ENCODE assay signal across 17 cellular contexts in genomic region chrX:154354516-154354915, GRCh38.
"Had no signal": no experiment of that assay in that cellular context is flagged by ENCODE, and none has a peak within 500 bp of the region (broad histone marks: within the 10 kb centered on the region; RNA-seq: fewer than 3 reads in every experiment).

No MANE protein-coding gene starts in this region.

- H3K27me3 ChIP-seq: right atrium auricular region, spleen had no signal

- H3K27ac Mint-ChIP-seq: activated naive CD8-positive, alpha-beta T cell treated with anti-CD3 and anti-CD28 coated beads for 36 hours; activated T-cell treated with anti-CD3 and anti-CD28 coated beads, Interleukin-2, amount 50 U/mL, for 72 hours; stimulated activated naive B cell treated with anti-CD40 and anti-IgM and Interleukin-4, amounts not matched to agents 10 μg/mL and 1 μg/mL and 100 μg/mL, for 72 hours; T-helper 2 cell treated with Interferon-gamma antibody and Interleukin-4, amounts not matched to agents 5 μg/mL and 100 μg/mL, for 36 hours; type B pancreatic cell had no signal

- H3K9me3 Mint-ChIP-seq: activated naive CD8-positive, alpha-beta T cell treated with anti-CD3 and anti-CD28 coated beads for 36 hours; activated T-cell treated with anti-CD3 and anti-CD28 coated beads, Interleukin-2, amount 50 U/mL, for 72 hours; naive thymus-derived CD4-positive, alpha-beta T cell; stimulated activated naive B cell treated with anti-CD40 and anti-IgM and Interleukin-4, amounts not matched to agents 10 μg/mL and 1 μg/mL and 100 μg/mL, for 72 hours; T-helper 2 cell treated with Interferon-gamma antibody and Interleukin-4, amounts not matched to agents 5 μg/mL and 100 μg/mL, for 36 hours; type B pancreatic cell had no signal

- H3K27me3 Mint-ChIP-seq: activated naive CD8-positive, alpha-beta T cell treated with anti-CD3 and anti-CD28 coated beads for 36 hours; naive thymus-derived CD4-positive, alpha-beta T cell; stimulated activated naive B cell treated with anti-CD40 and anti-IgM and Interleukin-4, amounts not matched to agents 10 μg/mL and 1 μg/mL and 100 μg/mL, for 72 hours; type B pancreatic cell had no signal

- H3K36me3 ChIP-seq: breast epithelium had no signal

- ATAC-seq: activated T-cell treated with anti-CD3 and anti-CD28 coated beads, Interleukin-2, amount 50 U/mL, for 72 hours; naive thymus-derived CD4-positive, alpha-beta T cell; stimulated activated naive B cell treated with anti-CD40 and anti-IgM and Interleukin-4, amounts not matched to agents 10 μg/mL and 1 μg/mL and 100 μg/mL, for 72 hours had no signal

- H3K27ac ChIP-seq: breast epithelium had no signal

- H3K4me3 Mint-ChIP-seq: activated naive CD8-positive, alpha-beta T cell treated with anti-CD3 and anti-CD28 coated beads for 36 hours; activated T-cell treated with anti-CD3 and anti-CD28 coated beads, Interleukin-2, amount 50 U/mL, for 72 hours; stimulated activated naive B cell treated with anti-CD40 and anti-IgM and Interleukin-4, amounts not matched to agents 10 μg/mL and 1 μg/mL and 100 μg/mL, for 72 hours; T-helper 2 cell treated with Interferon-gamma antibody and Interleukin-4, amounts not matched to agents 5 μg/mL and 100 μg/mL, for 36 hours; type B pancreatic cell had no signal

- H3K9me3 ChIP-seq: breast epithelium, right atrium auricular region, spleen had no signal

- DNase-seq: activated CD4-positive, alpha-beta T cell treated with anti-CD3 and anti-CD28 coated beads, Interleukin-2, amount 50 U/mL, for 4 hours; activated CD4-positive, CD25-positive, alpha-beta regulatory T cell treated with anti-CD3 and anti-CD28 coated beads, Interleukin-2, amount 50 U/mL, for 72 hours; activated gamma-delta T cell treated with Interleukin-2 at 50 U/mL for 16 hours; activated naive CD8-positive, alpha-beta T cell treated with anti-CD3 and anti-CD28 coated beads for 36 hours; activated T-cell treated with anti-CD3 and anti-CD28 coated beads, Interleukin-2, amount 50 U/mL, for 72 hours; kidney; naive thymus-derived CD4-positive, alpha-beta T cell; posterior cingulate gyrus; spleen; stimulated activated CD4-positive, alpha-beta T cell treated with anti-CD3 and anti-CD28 coated beads, Interleukin-2, amount 100 ng/mL, for 24 hours; stimulated activated naive B cell treated with anti-CD40 and anti-IgM and Interleukin-4, amounts not matched to agents 10 μg/mL and 1 μg/mL and 100 μg/mL, for 72 hours; substantia nigra had no signal

- H3K4me3 ChIP-seq: breast epithelium, lung, right atrium auricular region, spleen had no signal

- H3K4me1 ChIP-seq: breast epithelium had no signal

- H3K36me3 Mint-ChIP-seq: type B pancreatic cell had no signal
